Comparison of ENCODE assay signal across 7 cellular contexts in the genomic region with DNA sequence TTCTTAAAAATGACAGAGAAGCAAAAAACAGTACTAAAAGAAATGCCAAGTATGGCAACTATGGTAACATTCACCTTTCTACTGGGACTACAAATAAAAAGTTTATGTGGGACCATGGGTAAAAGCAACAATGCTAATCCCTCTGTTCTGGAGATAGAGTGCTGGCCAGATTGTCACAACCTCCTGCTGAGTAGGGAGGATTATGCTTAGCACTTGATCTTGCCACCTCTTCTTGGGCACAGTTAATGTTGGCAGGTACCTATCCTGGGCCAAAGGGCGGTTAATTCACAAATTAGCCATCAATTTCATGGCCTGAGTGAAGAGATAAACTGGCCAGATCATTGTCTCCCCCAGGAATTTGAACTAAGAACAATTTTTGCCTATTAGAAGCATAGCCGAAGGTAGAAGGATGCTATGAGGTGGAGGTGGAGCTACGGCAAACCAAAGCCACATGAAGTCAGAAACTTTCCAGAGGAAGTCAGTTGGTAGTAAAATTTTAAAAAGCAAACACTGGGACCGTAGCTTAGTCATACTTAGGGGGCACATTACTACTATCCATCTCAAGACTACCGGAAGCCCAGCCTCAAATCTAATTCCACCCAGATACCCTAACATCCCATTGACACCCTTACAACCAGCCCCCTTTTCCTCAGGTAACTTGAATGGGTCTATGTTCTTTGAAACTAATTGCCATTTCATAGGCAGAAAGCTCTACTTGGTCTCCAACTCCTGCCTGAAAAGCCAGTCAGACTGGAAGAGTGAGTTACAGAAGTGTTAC. TPM values are rescaled to one million over a fixed set of nuclear protein-coding genes. Genes with fewer than 3 reads are reported as not detected.
DNase-seq lines count a peak whose midpoint lies in the region; ATAC-seq, FAIRE-seq and TF ChIP-seq lines count a peak whose summit lies in the region.

No MANE protein-coding gene starts in this region.

- peak; percentile 79 for FAIRE-seq in GM19239 (lab: Jason Lieb, UNC)

- no peaks in the 10 kb centered on the region for H3K9me3 ChIP-seq in body of pancreas
- no peaks in the 10 kb centered on the region for H3K9me3 ChIP-seq in parathyroid adenoma (ENCODE audit: control insufficient read depth, low read length)

- H3K27me3 ChIP-seq in body of pancreas (no peaks in the 10 kb centered on the region), parathyroid adenoma (ENCODE audit: control insufficient read depth, insufficient read depth, low read length) (no peaks in the 10 kb centered on the region)

- DNase-seq in GM19239 (ENCODE audit: insufficient read length, low spot score) (no peak), NCI-H69 (lab: John Stamatoyannopoulos, UW) (peak; percentile 8), body of pancreas (peak; percentile 35 to 72 (median 60)), posterior vena cava (ENCODE audit: low spot score) (no peak)
- DNase-seq in effector CD8-positive, alpha-beta T cell (lab: John Stamatoyannopoulos, UW): no peak

- WGBS in body of pancreas, 2 donors: 8 to 14% methylated on average over 5 of the region's 5 CpGs

- H3K4me3 ChIP-seq in body of pancreas: no peak overlapping the region
- peak overlapping the region; percentile 20 for H3K4me3 ChIP-seq in parathyroid adenoma (ENCODE audit: low read depth, low read length)

- intact Hi-C loops in body of pancreas (cut with DNase I) (no loop called here), posterior vena cava (cut with DNase I) (no loop called here)

- H3K4me1 ChIP-seq in body of pancreas: peaks cover 50% of the 10 kb centered on the region
- peaks cover 5% of the 10 kb centered on the region for H3K4me1 ChIP-seq in parathyroid adenoma

- H2AFZ ChIP-seq in parathyroid adenoma: no peak overlapping the region

- peaks cover 0 to 6% of the 10 kb centered on the region in 2 donors for H3K36me3 ChIP-seq in body of pancreas (replicated peaks in 1 of 2; ENCODE audit: insufficient read depth in 1 of 2, low read depth in 2 of 2)
- no peaks in the 10 kb centered on the region for H3K36me3 ChIP-seq in parathyroid adenoma (ENCODE audit: control insufficient read depth, insufficient read depth, low read length)

- TF ChIP-seq POLR2A in body of pancreas (IDR thresholded peaks at IDR 0.05): no peak

- ATAC-seq in body of pancreas (no peak), HG03025 (IDR thresholded peaks at IDR 0.05; ENCODE audit: low FRiP score, unreplicated experiment) (no peak)

- H3K27ac ChIP-seq in body of pancreas (peak overlapping the region; percentile 66 to 99 (median 98)), parathyroid adenoma (peak overlapping the region; percentile 100)

- no peak overlapping the region for H3K9ac ChIP-seq in parathyroid adenoma

- TF ChIP-seq CTCF in body of pancreas (IDR thresholded peaks at IDR 0.05): no peak
- TF ChIP-seq CTCF in parathyroid adenoma (IDR thresholded peaks at IDR 0.05): no peak

- peak overlapping the region; percentile 93 for H3K4me2 ChIP-seq in parathyroid adenoma (ENCODE audit: low read length)

- H3K79me2 ChIP-seq in parathyroid adenoma: peaks cover 9% of the 10 kb centered on the region

RNA-seq across cellular contexts. Expression of gene SCYL3, which starts 2.7 kb away (rescaled TPM):
- total RNA-seq in body of pancreas (1 to 10 TPM; 7.0 to 7.3 TPM), posterior vena cava (1 to 10 TPM; 8.0 to 8.4 TPM)

Comparison
In these comparisons a context has a peak if more than half of its experiments do, and no peak if none do; other contexts are left out.
1. DNase-seq: peak in NCI-H69 (single experiment) and body of pancreas (4 of 4); none in GM19239 (single experiment), effector CD8-positive, alpha-beta T cell (single experiment) and posterior vena cava (single experiment).